Comparison of ENCODE assay signal across 14 cellular contexts in genomic region chr1:248817065-248817464, GRCh38. TPM values are rescaled to one million over a fixed set of nuclear protein-coding genes. Genes with fewer than 3 reads are reported as not detected.
DNase-seq lines count a peak whose midpoint lies in the region; ATAC-seq and TF ChIP-seq lines count a peak whose summit lies in the region.
"Had no signal": no experiment of that assay in that cellular context is flagged by ENCODE, and none has a peak within 500 bp of the region (broad histone marks: within the 10 kb centered on the region; RNA-seq: fewer than 3 reads in every experiment).

No MANE protein-coding gene starts in this region.

- POLR2A ChIA-PET in activated naive CD8-positive, alpha-beta T cell treated with anti-CD3 and anti-CD28 coated beads, Interleukin-2, amount 10 ng/mL, durations not matched to agents 7 days and 5 days (lab: Charles Lee), result no interaction called here

- TF ChIP-seq CTCF in spleen (IDR thresholded peaks at IDR 0.05 in 8 of 11, conservative IDR thresholded peaks at IDR 0.05 in 3 of 11), result no peak

- no peaks in the 10 kb centered on the region for H3K27me3 ChIP-seq in spleen (replicated peaks in 1 of 7)
- H3K27me3 ChIP-seq: breast epithelium had no signal

- no peaks in the 10 kb centered on the region for H3K9me3 Mint-ChIP-seq in activated T-cell treated with anti-CD3 and anti-CD28 coated beads, Interleukin-2, amount 50 U/mL, for 24 hours
- no peaks in the 10 kb centered on the region for H3K9me3 Mint-ChIP-seq in activated naive CD8-positive, alpha-beta T cell treated with anti-CD3 and anti-CD28 coated beads, Interleukin-2, amount 10 ng/mL, durations not matched to agents 7 days and 5 days
- H3K9me3 Mint-ChIP-seq: activated T-cell treated with anti-CD3 and anti-CD28 coated beads, Interleukin-2, amount 50 U/mL, for 4 hours; type B pancreatic cell had no signal

- peaks cover 61% of the 10 kb centered on the region for H3K4me1 Mint-ChIP-seq in activated T-cell treated with anti-CD3 and anti-CD28 coated beads, Interleukin-2, amount 50 U/mL, for 24 hours (ENCODE audit: low read depth)
- peaks cover 35% of the 10 kb centered on the region for H3K4me1 Mint-ChIP-seq in activated naive CD8-positive, alpha-beta T cell treated with anti-CD3 and anti-CD28 coated beads, Interleukin-2, amount 10 ng/mL, durations not matched to agents 7 days and 5 days

- peak overlapping the region; percentile 76 for H3K27ac Mint-ChIP-seq in activated T-cell treated with anti-CD3 and anti-CD28 coated beads, Interleukin-2, amount 50 U/mL, for 24 hours
- peak overlapping the region; percentile 81 for H3K27ac Mint-ChIP-seq in activated naive CD8-positive, alpha-beta T cell treated with anti-CD3 and anti-CD28 coated beads, Interleukin-2, amount 10 ng/mL, durations not matched to agents 7 days and 5 days
- H3K27ac Mint-ChIP-seq: type B pancreatic cell had no signal

- ATAC-seq in activated naive CD8-positive, alpha-beta T cell treated with anti-CD3 and anti-CD28 coated beads, Interleukin-2, amount 10 ng/mL, durations not matched to agents 7 days and 5 days (ENCODE audit: low read depth), result no peak
- ATAC-seq in GM18517 (IDR thresholded peaks at IDR 0.05; ENCODE audit: unreplicated experiment), result no peak
- ATAC-seq: activated T-cell treated with anti-CD3 and anti-CD28 coated beads, Interleukin-2, amount 50 U/mL, for 4 hours; left colon had no signal

- peak overlapping the region in 1 of 8 donors; percentile 19 for H3K4me3 ChIP-seq in spleen
- H3K4me3 ChIP-seq: breast epithelium, skin epidermis had no signal

- intact Hi-C loops in spleen (cut with DNase I; ENCODE audit: low total_unique reads), result no loop called here

- peaks cover 7 to 91% (median 59%) of the 10 kb centered on the region in 6 donors for H3K36me3 ChIP-seq in spleen

- no peak for TF ChIP-seq POLR2A in spleen (IDR thresholded peaks at IDR 0.05)

- H3K27ac ChIP-seq in spleen, result peak overlapping the region in 7 of 8 donors; percentile 41 to 90 (median 80)
- H3K27ac ChIP-seq: breast epithelium had no signal

- WGBS in spleen, 5 donors, result 19 to 46% (median 40%) methylated on average over 5 to 6 of the region's 6 CpGs

- no peaks in the 10 kb centered on the region for H3K27me3 Mint-ChIP-seq in activated T-cell treated with anti-CD3 and anti-CD28 coated beads, Interleukin-2, amount 50 U/mL, for 24 hours
- H3K27me3 Mint-ChIP-seq in activated naive CD8-positive, alpha-beta T cell treated with anti-CD3 and anti-CD28 coated beads, Interleukin-2, amount 10 ng/mL, durations not matched to agents 7 days and 5 days, result no peaks in the 10 kb centered on the region
- H3K27me3 Mint-ChIP-seq: type B pancreatic cell had no signal

- H3K9me3 ChIP-seq in spleen, result no peaks in the 10 kb centered on the region
- H3K9me3 ChIP-seq: breast epithelium had no signal

- peaks cover 88% of the 10 kb centered on the region for H3K36me3 Mint-ChIP-seq in activated T-cell treated with anti-CD3 and anti-CD28 coated beads, Interleukin-2, amount 50 U/mL, for 24 hours (ENCODE audit: low read depth)
- peaks cover 27% of the 10 kb centered on the region for H3K36me3 Mint-ChIP-seq in activated naive CD8-positive, alpha-beta T cell treated with anti-CD3 and anti-CD28 coated beads, Interleukin-2, amount 10 ng/mL, durations not matched to agents 7 days and 5 days

- DNase-seq in activated T-cell treated with anti-CD3 and anti-CD28 coated beads, Interleukin-2, amount 50 U/mL, for 24 hours, result no peak
- DNase-seq in activated T-cell treated with anti-CD3 and anti-CD28 coated beads, Interleukin-2, amount 50 U/mL, for 48 hours, result no peak
- DNase-seq in NOMO-1 treated with dmso at 0.1 percent for 144 hours (lab: John Stamatoyannopoulos, UW; ENCODE audit: unreplicated experiment) (peak; percentile 78), spleen (peak; percentile 83), DMS79 (lab: John Stamatoyannopoulos, UW) (no peak), NCI-H1436 treated with DMSO at 0.1 percent for 48 hours (lab: John Stamatoyannopoulos, UW) (no peak)
- no peak for DNase-seq in activated naive CD8-positive, alpha-beta T cell treated with anti-CD3 and anti-CD28 coated beads, Interleukin-2, amount 10 ng/mL, durations not matched to agents 7 days and 5 days
- DNase-seq: activated T-cell treated with anti-CD3 and anti-CD28 coated beads, Interleukin-2, amount 50 U/mL, for 4 hours; left colon; NCI-H1105 treated with DMSO at 0.1 percent for 48 hours had no signal

- H3K4me1 ChIP-seq in spleen, result peaks cover 17 to 81% (median 62%) of the 10 kb centered on the region in 6 donors
- H3K4me1 ChIP-seq: breast epithelium had no signal

- H3K4me3 Mint-ChIP-seq in activated T-cell treated with anti-CD3 and anti-CD28 coated beads, Interleukin-2, amount 50 U/mL, for 24 hours, result no peak overlapping the region
- no peak overlapping the region for H3K4me3 Mint-ChIP-seq in activated naive CD8-positive, alpha-beta T cell treated with anti-CD3 and anti-CD28 coated beads, Interleukin-2, amount 10 ng/mL, durations not matched to agents 7 days and 5 days
- H3K4me3 Mint-ChIP-seq: activated T-cell treated with anti-CD3 and anti-CD28 coated beads, Interleukin-2, amount 50 U/mL, for 4 hours; type B pancreatic cell had no signal

RNA-seq across cellular contexts. Expression of gene SH3BP5L, which starts 8.7 kb away (rescaled TPM):
- 10 to 100 TPM; 32.8 to 34.7 TPM for total RNA-seq in activated naive CD8-positive, alpha-beta T cell treated with anti-CD3 and anti-CD28 coated beads, Interleukin-2, amount 10 ng/mL, durations not matched to agents 7 days and 5 days
- 10 to 100 TPM; 29.1 to 43.3 (median 30.7) TPM for total RNA-seq in spleen
- polyA plus RNA-seq in spleen, result 10 to 100 TPM; 10.1 to 23.1 (median 11.3) TPM

RNA-seq across cellular contexts. Expression of gene ZNF672, which starts 21.0 kb away (rescaled TPM):
- total RNA-seq in activated naive CD8-positive, alpha-beta T cell treated with anti-CD3 and anti-CD28 coated beads, Interleukin-2, amount 10 ng/mL, durations not matched to agents 7 days and 5 days, result 10 to 100 TPM; 51.0 to 53.6 TPM
- 10 to 100 TPM; 32.6 to 43.1 (median 41.3) TPM for total RNA-seq in spleen
- polyA plus RNA-seq in spleen, result 10 to 100 TPM; 13.2 to 19.8 (median 16.6) TPM

RNA-seq across cellular contexts. Expression of gene ZNF692, which starts 41.8 kb away (rescaled TPM):
- 10 to 100 TPM; 58.6 to 70.2 TPM for total RNA-seq in activated naive CD8-positive, alpha-beta T cell treated with anti-CD3 and anti-CD28 coated beads, Interleukin-2, amount 10 ng/mL, durations not matched to agents 7 days and 5 days
- 10 to 100 TPM; 33.5 to 81.1 (median 45.9) TPM for total RNA-seq in spleen
- polyA plus RNA-seq in spleen, result 100 to 1,000 TPM in 2 of 3 donors, 10 to 100 TPM in 1; 57.1 to 138 (median 125) TPM

Comparison
In these comparisons a context has a peak if more than half of its experiments do, and no peak if none do; other contexts are left out.
1. DNase-seq: peak in NOMO-1 treated with dmso at 0.1 percent for 144 hours (single experiment) and spleen (single experiment); none in activated T-cell treated with anti-CD3 and anti-CD28 coated beads, Interleukin-2, amount 50 U/mL, for 24 hours (single experiment), activated T-cell treated with anti-CD3 and anti-CD28 coated beads, Interleukin-2, amount 50 U/mL, for 48 hours (0 of 2), activated naive CD8-positive, alpha-beta T cell treated with anti-CD3 and anti-CD28 coated beads, Interleukin-2, amount 10 ng/mL, durations not matched to agents 7 days and 5 days (single experiment), DMS79 (single experiment) and NCI-H1436 treated with DMSO at 0.1 percent for 48 hours (single experiment).